In the genomic region with DNA sequence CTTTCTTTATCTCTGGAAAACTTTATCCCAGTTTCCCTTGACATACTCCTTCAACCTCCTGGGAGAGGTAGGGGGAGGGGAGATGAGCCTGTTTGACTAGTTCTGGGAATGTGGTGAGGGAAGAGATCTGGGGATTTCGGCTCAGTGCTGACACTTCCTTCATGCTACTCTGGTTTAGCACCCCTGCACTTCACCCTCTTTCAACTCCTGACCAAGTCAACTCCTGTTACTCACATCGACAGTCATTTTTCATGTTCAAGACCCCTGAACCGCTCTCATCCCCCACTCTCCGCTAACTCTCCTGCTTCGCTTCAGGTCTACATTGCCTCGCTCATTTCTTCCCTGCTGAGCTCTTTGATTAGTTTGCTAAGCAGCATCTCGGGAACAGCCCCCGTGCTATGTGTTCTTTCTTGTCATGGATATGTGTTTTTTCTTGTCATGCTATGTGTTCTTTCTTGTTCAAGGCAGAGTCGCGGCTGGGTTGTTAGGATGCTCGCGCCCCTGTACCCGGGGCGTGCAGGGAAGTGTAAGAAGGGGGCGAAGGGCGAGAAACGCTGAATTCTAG, we compare ENCODE assay signal across 8 cellular contexts. TPM values are rescaled to one million over a fixed set of nuclear protein-coding genes. Genes with fewer than 3 reads are reported as not detected.
DNase-seq lines count a peak whose midpoint lies in the region; ATAC-seq and TF ChIP-seq lines count a peak whose summit lies in the region.

No MANE protein-coding gene starts in this region.

- no TSS peak for BruUV-seq in A673 (replicated peaks; lab: Mats Ljungman, UMichigan)

- CTCF ChIA-PET in A673 (lab: Charles Lee) (no interaction called here), RWPE1 (lab: Yijun Ruan, JAX) (interaction anchor here (1.2 kb wide), 1 partner anchor 102 kb away, joined by 6 read pairs; no protein-coding TSS in a partner anchor)

- H3K27me3 ChIP-seq in A673 (replicated peaks; ENCODE audit: insufficient read depth, low read depth, low read length, poor library complexity): no peaks in the 10 kb centered on the region
- H3K27me3 ChIP-seq in right atrium auricular region: no peaks in the 10 kb centered on the region

- H3K4me1 ChIP-seq in A673 (ENCODE audit: insufficient read depth, low read length, poor library complexity, severe bottlenecking): peaks cover 8% of the 10 kb centered on the region
- H3K4me1 ChIP-seq in right atrium auricular region: peaks cover 0 to 19% of the 10 kb centered on the region in 2 donors

- H3K4me3 ChIP-seq in A673 (ENCODE audit: low read depth, low read length, poor library complexity, severe bottlenecking) (peak overlapping the region; percentile 65), right atrium auricular region (peak overlapping the region; percentile 41 to 59)

- peak overlapping the region; percentile 86 for H3K4me3 Mint-ChIP-seq in activated naive CD8-positive, alpha-beta T cell treated with anti-CD3 and anti-CD28 coated beads, Interleukin-2, amount 10 ng/mL, durations not matched to agents 7 days and 5 days
- H3K4me3 Mint-ChIP-seq in progenitor cell of endocrine pancreas (ENCODE audit: low read depth): peak overlapping the region; percentile 81

- POLR2A ChIA-PET in A673 (lab: Charles Lee; ENCODE audit: low non-redundant PET) (interaction anchor here (0.5 to 0.7 kb wide), 2 partner anchors 70 to 476 kb away, joined by 3 to 10 read pairs; no protein-coding TSS in a partner anchor), RWPE1 (lab: Yijun Ruan, JAX; ENCODE audit: low non-redundant PET) (no interaction called here)
- POLR2A ChIA-PET in activated naive CD8-positive, alpha-beta T cell treated with anti-CD3 and anti-CD28 coated beads, Interleukin-2, amount 10 ng/mL, durations not matched to agents 7 days and 5 days (lab: Charles Lee): interaction anchor here (1.0 to 4.6 kb wide), 10 partner anchors 17 to 1074 kb away, joined by 3 to 39 read pairs (median 5); a partner anchor contains a TSS

- DNase-seq in A673 (ENCODE audit: low spot score): peak; percentile 82
- peak; percentile 66 for DNase-seq in RWPE1 (ENCODE audit: low spot score)
- DNase-seq in activated naive CD8-positive, alpha-beta T cell treated with anti-CD3 and anti-CD28 coated beads, Interleukin-2, amount 10 ng/mL, durations not matched to agents 7 days and 5 days: peak; percentile 58
- no peak for DNase-seq in right atrium auricular region (ENCODE audit: low spot score)
- no peak for DNase-seq in progenitor cell of endocrine pancreas (ENCODE audit: low spot score, unreplicated experiment)
- DNase-seq in NCI-H774 (lab: John Stamatoyannopoulos, UW): no peak

- peak; percentile 24 for ATAC-seq in GM18867 (IDR thresholded peaks at IDR 0.05; ENCODE audit: unreplicated experiment)
- peak; percentile 27 for ATAC-seq in HG03442 (IDR thresholded peaks at IDR 0.05; ENCODE audit: unreplicated experiment)
- peak; percentile 31 for ATAC-seq in activated naive CD8-positive, alpha-beta T cell treated with anti-CD3 and anti-CD28 coated beads, Interleukin-2, amount 10 ng/mL, durations not matched to agents 7 days and 5 days (ENCODE audit: low read depth)

- no peaks in the 10 kb centered on the region for H3K9me3 Mint-ChIP-seq in activated naive CD8-positive, alpha-beta T cell treated with anti-CD3 and anti-CD28 coated beads, Interleukin-2, amount 10 ng/mL, durations not matched to agents 7 days and 5 days
- no peaks in the 10 kb centered on the region for H3K9me3 Mint-ChIP-seq in progenitor cell of endocrine pancreas (ENCODE audit: low read depth)

- H3K4me1 Mint-ChIP-seq in activated naive CD8-positive, alpha-beta T cell treated with anti-CD3 and anti-CD28 coated beads, Interleukin-2, amount 10 ng/mL, durations not matched to agents 7 days and 5 days: peaks cover 36% of the 10 kb centered on the region
- H3K4me1 Mint-ChIP-seq in progenitor cell of endocrine pancreas (ENCODE audit: low read depth): peaks cover 8% of the 10 kb centered on the region

- no peaks in the 10 kb centered on the region for H3K36me3 ChIP-seq in A673 (ENCODE audit: insufficient read depth, low read length, poor library complexity, severe bottlenecking)
- H3K36me3 ChIP-seq in right atrium auricular region: no peaks in the 10 kb centered on the region

- peaks cover 4% of the 10 kb centered on the region for H3K27me3 Mint-ChIP-seq in activated naive CD8-positive, alpha-beta T cell treated with anti-CD3 and anti-CD28 coated beads, Interleukin-2, amount 10 ng/mL, durations not matched to agents 7 days and 5 days
- no peaks in the 10 kb centered on the region for H3K27me3 Mint-ChIP-seq in progenitor cell of endocrine pancreas

- no peaks in the 10 kb centered on the region for H3K9me3 ChIP-seq in A673 (ENCODE audit: low read depth, low read length, poor library complexity, severe bottlenecking)
- no peaks in the 10 kb centered on the region for H3K9me3 ChIP-seq in right atrium auricular region

- TF ChIP-seq CTCF in A673 (conservative IDR thresholded peaks at IDR 0.05; ENCODE audit: low read depth, low read length) (no peak), RWPE1 (conservative IDR thresholded peaks at IDR 0.05; ENCODE audit: low read depth) (no peak), right atrium auricular region (IDR thresholded peaks at IDR 0.05) (no peak), progenitor cell of endocrine pancreas (IDR thresholded peaks at IDR 0.05; ENCODE audit: unreplicated experiment) (no peak)

- intact Hi-C loops in A673 (cut with micrococcal nuclease; ENCODE audit: unreplicated experiment): loop anchor here (2.0 to 10.0 kb wide), 3 partner anchors 40 to 196 kb away; no protein-coding TSS in a partner anchor

- no peaks in the 10 kb centered on the region for H3K36me3 Mint-ChIP-seq in activated naive CD8-positive, alpha-beta T cell treated with anti-CD3 and anti-CD28 coated beads, Interleukin-2, amount 10 ng/mL, durations not matched to agents 7 days and 5 days
- H3K36me3 Mint-ChIP-seq in progenitor cell of endocrine pancreas (ENCODE audit: insufficient read depth): no peaks in the 10 kb centered on the region

- H3K27ac Mint-ChIP-seq in activated naive CD8-positive, alpha-beta T cell treated with anti-CD3 and anti-CD28 coated beads, Interleukin-2, amount 10 ng/mL, durations not matched to agents 7 days and 5 days: peak overlapping the region; percentile 95
- peak overlapping the region; percentile 93 for H3K27ac Mint-ChIP-seq in progenitor cell of endocrine pancreas

- H3K27ac ChIP-seq in A673 (ENCODE audit: low read depth, low read length, poor library complexity, severe bottlenecking) (peak overlapping the region; percentile 53), RWPE1 (peak overlapping the region; percentile 79), right atrium auricular region (peak overlapping the region; percentile 78 to 79)

RNA-seq across cellular contexts. Expression of a gene that starts 16.6 kb away (rescaled TPM):
- total RNA-seq in A673 (2021) (70.5 and 81.1 TPM in 2 replicates), right atrium auricular region (10 to 100 TPM; 22.3 to 28.5 TPM), progenitor cell of endocrine pancreas (91.8 and 97.3 TPM in 2 replicates)
- total RNA-seq in activated naive CD8-positive, alpha-beta T cell treated with anti-CD3 and anti-CD28 coated beads, Interleukin-2, amount 10 ng/mL, durations not matched to agents 7 days and 5 days: 10 to 100 TPM; 64.4 to 67.1 TPM

Comparison
In these comparisons a context has a peak if more than half of its experiments do, and no peak if none do; other contexts are left out.
1. DNase-seq: peak in A673 (single experiment), RWPE1 (single experiment) and activated naive CD8-positive, alpha-beta T cell treated with anti-CD3 and anti-CD28 coated beads, Interleukin-2, amount 10 ng/mL, durations not matched to agents 7 days and 5 days (single experiment); none in right atrium auricular region (single experiment), progenitor cell of endocrine pancreas (single experiment) and NCI-H774 (single experiment).
2. Peak in every context shown above with its lines, with median percentiles within 50 percentile points of each other: H3K27ac ChIP-seq and ATAC-seq.